In genomic region chr4:93827272-93827947, GRCh38 we compare ENCODE assay signal across 2 cellular contexts.
TF ChIP-seq lines count a peak whose summit lies in the region.

No MANE protein-coding gene starts in this region.

TF ChIP-seq in SK-N-SH, 30 proteins besides CTCF, POLR2A, EP300 and RAD21 (continued from another document):
- TF ChIP-seq ZBTB33 (IDR thresholded peaks at IDR 0.05; ENCODE audit: borderline replicate concordance, low read depth) (no peak), REST (IDR thresholded peaks at IDR 0.05; ENCODE audit: low read depth, low read length) (no peak), RFX5 (IDR thresholded peaks at IDR 0.05; ENCODE audit: low read length) (no peak), USF2 (IDR thresholded peaks at IDR 0.05; ENCODE audit: borderline replicate concordance, low read depth, low read length) (no peak), POLR2AphosphoS5 (IDR thresholded peaks at IDR 0.05; ENCODE audit: low read depth, low read length) (no peak), RXRA (IDR thresholded peaks at IDR 0.05; ENCODE audit: borderline replicate concordance, low read depth) (no peak), MEF2A (IDR thresholded peaks at IDR 0.05; ENCODE audit: borderline replicate concordance, low read depth) (no peak), JUND (IDR thresholded peaks at IDR 0.05) (no peak), FOSL2 (IDR thresholded peaks at IDR 0.05; ENCODE audit: borderline replicate concordance, low read depth) (no peak), NFIC (IDR thresholded peaks at IDR 0.05; ENCODE audit: borderline replicate concordance) (no peak), IRF3 (IDR thresholded peaks at IDR 0.05; ENCODE audit: low read depth, low read length) (no peak), MXI1 (IDR thresholded peaks at IDR 0.05; ENCODE audit: low read depth, low read length) (no peak)
- TF ChIP-seq, protein P1, sequence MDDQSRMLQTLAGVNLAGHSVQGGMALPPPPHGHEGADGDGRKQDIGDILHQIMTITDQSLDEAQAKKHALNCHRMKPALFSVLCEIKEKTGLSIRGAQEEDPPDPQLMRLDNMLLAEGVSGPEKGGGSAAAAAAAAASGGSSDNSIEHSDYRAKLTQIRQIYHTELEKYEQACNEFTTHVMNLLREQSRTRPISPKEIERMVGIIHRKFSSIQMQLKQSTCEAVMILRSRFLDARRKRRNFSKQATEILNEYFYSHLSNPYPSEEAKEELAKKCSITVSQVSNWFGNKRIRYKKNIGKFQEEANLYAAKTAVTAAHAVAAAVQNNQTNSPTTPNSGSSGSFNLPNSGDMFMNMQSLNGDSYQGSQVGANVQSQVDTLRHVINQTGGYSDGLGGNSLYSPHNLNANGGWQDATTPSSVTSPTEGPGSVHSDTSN (IDR thresholded peaks at IDR 0.05) = no peak
TF ChIP-seq in SK-N-SH: peak in this region for 0.

TF ChIP-seq in SK-N-SH treated with all-trans-retinoic acid at 6 μM for 48 hours, 23 proteins besides CTCF, POLR2A, EP300 and RAD21 (continued from another document):
- TF ChIP-seq PATZ1 (CRISPR knock-in tag; IDR thresholded peaks at IDR 0.05; ENCODE audit: borderline replicate concordance) (no peak), TOX (CRISPR knock-in tag; IDR thresholded peaks at IDR 0.05; ENCODE audit: borderline replicate concordance) (no peak), ESRRG (CRISPR knock-in tag; IDR thresholded peaks at IDR 0.05) (no peak), CSDC2 (CRISPR knock-in tag; IDR thresholded peaks at IDR 0.05) (no peak)
- TF ChIP-seq, protein P2, sequence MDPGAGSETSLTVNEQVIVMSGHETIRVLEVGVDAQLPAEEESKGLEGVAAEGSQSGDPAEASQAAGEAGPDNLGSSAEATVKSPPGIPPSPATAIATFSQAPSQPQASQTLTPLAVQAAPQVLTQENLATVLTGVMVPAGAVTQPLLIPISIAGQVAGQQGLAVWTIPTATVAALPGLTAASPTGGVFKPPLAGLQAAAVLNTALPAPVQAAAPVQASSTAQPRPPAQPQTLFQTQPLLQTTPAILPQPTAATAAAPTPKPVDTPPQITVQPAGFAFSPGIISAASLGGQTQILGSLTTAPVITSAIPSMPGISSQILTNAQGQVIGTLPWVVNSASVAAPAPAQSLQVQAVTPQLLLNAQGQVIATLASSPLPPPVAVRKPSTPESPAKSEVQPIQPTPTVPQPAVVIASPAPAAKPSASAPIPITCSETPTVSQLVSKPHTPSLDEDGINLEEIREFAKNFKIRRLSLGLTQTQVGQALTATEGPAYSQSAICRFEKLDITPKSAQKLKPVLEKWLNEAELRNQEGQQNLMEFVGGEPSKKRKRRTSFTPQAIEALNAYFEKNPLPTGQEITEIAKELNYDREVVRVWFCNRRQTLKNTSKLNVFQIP (CRISPR knock-in tag; IDR thresholded peaks at IDR 0.05; ENCODE audit: borderline replicate concordance, low read depth) = no peak
- TF ChIP-seq, protein P3, sequence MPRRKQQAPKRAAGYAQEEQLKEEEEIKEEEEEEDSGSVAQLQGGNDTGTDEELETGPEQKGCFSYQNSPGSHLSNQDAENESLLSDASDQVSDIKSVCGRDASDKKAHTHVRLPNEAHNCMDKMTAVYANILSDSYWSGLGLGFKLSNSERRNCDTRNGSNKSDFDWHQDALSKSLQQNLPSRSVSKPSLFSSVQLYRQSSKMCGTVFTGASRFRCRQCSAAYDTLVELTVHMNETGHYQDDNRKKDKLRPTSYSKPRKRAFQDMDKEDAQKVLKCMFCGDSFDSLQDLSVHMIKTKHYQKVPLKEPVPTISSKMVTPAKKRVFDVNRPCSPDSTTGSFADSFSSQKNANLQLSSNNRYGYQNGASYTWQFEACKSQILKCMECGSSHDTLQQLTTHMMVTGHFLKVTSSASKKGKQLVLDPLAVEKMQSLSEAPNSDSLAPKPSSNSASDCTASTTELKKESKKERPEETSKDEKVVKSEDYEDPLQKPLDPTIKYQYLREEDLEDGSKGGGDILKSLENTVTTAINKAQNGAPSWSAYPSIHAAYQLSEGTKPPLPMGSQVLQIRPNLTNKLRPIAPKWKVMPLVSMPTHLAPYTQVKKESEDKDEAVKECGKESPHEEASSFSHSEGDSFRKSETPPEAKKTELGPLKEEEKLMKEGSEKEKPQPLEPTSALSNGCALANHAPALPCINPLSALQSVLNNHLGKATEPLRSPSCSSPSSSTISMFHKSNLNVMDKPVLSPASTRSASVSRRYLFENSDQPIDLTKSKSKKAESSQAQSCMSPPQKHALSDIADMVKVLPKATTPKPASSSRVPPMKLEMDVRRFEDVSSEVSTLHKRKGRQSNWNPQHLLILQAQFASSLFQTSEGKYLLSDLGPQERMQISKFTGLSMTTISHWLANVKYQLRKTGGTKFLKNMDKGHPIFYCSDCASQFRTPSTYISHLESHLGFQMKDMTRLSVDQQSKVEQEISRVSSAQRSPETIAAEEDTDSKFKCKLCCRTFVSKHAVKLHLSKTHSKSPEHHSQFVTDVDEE (CRISPR knock-in tag; IDR thresholded peaks at IDR 0.05) = no peak
